In the genomic region with DNA sequence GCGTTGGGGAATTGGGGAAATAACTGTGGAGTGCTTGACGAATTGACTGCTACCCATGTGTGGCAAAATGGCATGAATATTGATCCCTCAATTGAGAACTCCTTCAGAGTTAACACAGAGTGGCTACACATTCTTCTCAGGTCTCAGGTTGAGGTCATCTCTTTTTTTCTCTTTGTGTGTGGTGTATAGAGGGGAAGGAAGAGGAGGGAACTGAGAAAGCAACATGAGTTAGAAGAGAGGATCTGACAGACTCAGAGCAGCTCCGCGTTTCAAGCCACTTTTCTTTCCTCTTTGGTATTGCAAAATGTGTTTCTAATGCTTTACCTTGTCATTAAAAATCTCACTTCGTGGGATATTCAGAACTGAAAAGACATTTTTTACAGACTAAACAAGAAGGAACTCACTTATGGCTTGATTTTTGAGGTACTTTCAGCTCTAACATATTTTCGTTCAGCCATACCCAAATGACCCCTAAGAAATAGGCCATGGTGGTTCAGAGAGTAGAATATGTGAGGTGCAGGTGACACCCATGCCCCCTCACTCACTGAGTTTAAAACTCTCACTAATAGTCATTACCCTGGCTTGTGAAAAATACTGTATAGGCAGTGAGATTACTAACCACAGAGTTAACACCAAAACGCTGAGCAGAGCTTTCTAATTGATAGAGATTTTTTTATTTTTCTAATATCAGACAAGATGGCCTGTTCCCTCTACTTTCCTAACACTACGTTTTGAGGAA, we compare ENCODE assay signal across 12 cellular contexts. TPM values are rescaled to one million over a fixed set of nuclear protein-coding genes. Genes with fewer than 3 reads are reported as not detected.
DNase-seq lines count a peak whose midpoint lies in the region; ATAC-seq and TF ChIP-seq lines count a peak whose summit lies in the region.
"Had no signal": no experiment of that assay in that cellular context is flagged by ENCODE, and none has a peak within 500 bp of the region (broad histone marks: within the 10 kb centered on the region; RNA-seq: fewer than 3 reads in every experiment).

No MANE protein-coding gene starts in this region.

- ATAC-seq in GM19467 (IDR thresholded peaks at IDR 0.05; ENCODE audit: unreplicated experiment) (peak; percentile 67), HG03159 (IDR thresholded peaks at IDR 0.05; ENCODE audit: unreplicated experiment) (peak; percentile 90)
- peak; percentile 87 for ATAC-seq in activated naive CD8-positive, alpha-beta T cell treated with anti-CD3 and anti-CD28 coated beads, Interleukin-2, amount 10 ng/mL, durations not matched to agents 7 days and 5 days (ENCODE audit: low read depth)

- no peaks in the 10 kb centered on the region for H3K27me3 Mint-ChIP-seq in activated naive CD8-positive, alpha-beta T cell treated with anti-CD3 and anti-CD28 coated beads, Interleukin-2, amount 10 ng/mL, durations not matched to agents 7 days and 5 days

- H3K4me1 Mint-ChIP-seq in activated naive CD8-positive, alpha-beta T cell treated with anti-CD3 and anti-CD28 coated beads, Interleukin-2, amount 10 ng/mL, durations not matched to agents 7 days and 5 days, result peaks cover 64% of the 10 kb centered on the region

- H3K27ac ChIP-seq in SJCRH30, result no peak overlapping the region
- H3K27ac ChIP-seq: C4-2B, testis had no signal

- POLR2A ChIA-PET in activated naive CD8-positive, alpha-beta T cell treated with anti-CD3 and anti-CD28 coated beads, Interleukin-2, amount 10 ng/mL, durations not matched to agents 7 days and 5 days (lab: Charles Lee), result interaction anchor here (0.6 to 3.9 kb wide), 9 partner anchors 10 to 550 kb away, joined by 3 to 26 read pairs (median 5); partner anchors contain the start of gene NABP1

- peak overlapping the region; percentile 90 for H3K27ac Mint-ChIP-seq in activated naive CD8-positive, alpha-beta T cell treated with anti-CD3 and anti-CD28 coated beads, Interleukin-2, amount 10 ng/mL, durations not matched to agents 7 days and 5 days

- in situ Hi-C loops in GM13976 (cut with MboI; ENCODE audit: low sequenced_read_pairs, unreplicated experiment), result no loop called here

- H3K4me1 ChIP-seq in SJCRH30, result no peaks in the 10 kb centered on the region
- H3K4me1 ChIP-seq: testis had no signal

- H3K27me3 ChIP-seq in SJCRH30, result peaks cover 5% of the 10 kb centered on the region
- H3K27me3 ChIP-seq: testis had no signal

- peak; percentile 45 for DNase-seq in GM13976 (ENCODE audit: low spot score)
- DNase-seq in activated naive CD8-positive, alpha-beta T cell treated with anti-CD3 and anti-CD28 coated beads, Interleukin-2, amount 10 ng/mL, durations not matched to agents 7 days and 5 days, result no peak
- DNase-seq in stimulated activated CD4-positive, alpha-beta T cell treated with anti-CD3 and anti-CD28 coated beads, Interleukin-4, amount 100 ng/mL, for 1 hour, result no peak
- no peak for DNase-seq in SJCRH30
- no peak for DNase-seq in GDM1 (lab: John Stamatoyannopoulos, UW)
- DNase-seq in HuH-7 (ENCODE audit: low spot score), result no peak
- DNase-seq: hypothalamus, NCI-H226, testis had no signal

- H3K4me3 ChIP-seq in SJCRH30, result no peak overlapping the region
- H3K4me3 ChIP-seq: testis had no signal

- H3K36me3 Mint-ChIP-seq in activated naive CD8-positive, alpha-beta T cell treated with anti-CD3 and anti-CD28 coated beads, Interleukin-2, amount 10 ng/mL, durations not matched to agents 7 days and 5 days, result peaks cover 55% of the 10 kb centered on the region

- H3K9me3 Mint-ChIP-seq in activated naive CD8-positive, alpha-beta T cell treated with anti-CD3 and anti-CD28 coated beads, Interleukin-2, amount 10 ng/mL, durations not matched to agents 7 days and 5 days, result peaks cover 2% of the 10 kb centered on the region

- no peak for TF ChIP-seq CTCF in GM13976 (IDR thresholded peaks at IDR 0.05; ENCODE audit: borderline replicate concordance, control extremely low read depth, extremely low read depth, insufficient read depth, missing control alignments)

- H3K4me3 Mint-ChIP-seq in activated naive CD8-positive, alpha-beta T cell treated with anti-CD3 and anti-CD28 coated beads, Interleukin-2, amount 10 ng/mL, durations not matched to agents 7 days and 5 days, result peak overlapping the region; percentile 69

- no peaks in the 10 kb centered on the region for H3K36me3 ChIP-seq in SJCRH30

- H3K9me3 ChIP-seq in SJCRH30 (replicated peaks), result no peaks in the 10 kb centered on the region
- H3K9me3 ChIP-seq: testis had no signal

RNA-seq across cellular contexts. Expression of gene STAT4, which starts 22.5 kb away (rescaled TPM):
- total RNA-seq in activated naive CD8-positive, alpha-beta T cell treated with anti-CD3 and anti-CD28 coated beads, Interleukin-2, amount 10 ng/mL, durations not matched to agents 7 days and 5 days, result 100 to 1,000 TPM; 170 to 177 TPM
- total RNA-seq in SJCRH30 (2014; rRNA removed; shearing (Covaris generic)), result 0.16 TPM in 1 of 2 replicates, not detected in the other

Comparison
In these comparisons a context has a peak if more than half of its experiments do, and no peak if none do; other contexts are left out.
1. RNA of gene STAT4, which starts 22.5 kb away (total RNA-seq): 170 to 177 TPM in activated naive CD8-positive, alpha-beta T cell treated with anti-CD3 and anti-CD28 coated beads, Interleukin-2, amount 10 ng/mL, durations not matched to agents 7 days and 5 days; 0.16 TPM in SJCRH30; every median in the first group is over 100 times any median in the second.
2. Peak in every context shown above with its lines, with median percentiles within 50 percentile points of each other: ATAC-seq.